ENCODE assay signal across 11 cellular contexts in the genomic region with DNA sequence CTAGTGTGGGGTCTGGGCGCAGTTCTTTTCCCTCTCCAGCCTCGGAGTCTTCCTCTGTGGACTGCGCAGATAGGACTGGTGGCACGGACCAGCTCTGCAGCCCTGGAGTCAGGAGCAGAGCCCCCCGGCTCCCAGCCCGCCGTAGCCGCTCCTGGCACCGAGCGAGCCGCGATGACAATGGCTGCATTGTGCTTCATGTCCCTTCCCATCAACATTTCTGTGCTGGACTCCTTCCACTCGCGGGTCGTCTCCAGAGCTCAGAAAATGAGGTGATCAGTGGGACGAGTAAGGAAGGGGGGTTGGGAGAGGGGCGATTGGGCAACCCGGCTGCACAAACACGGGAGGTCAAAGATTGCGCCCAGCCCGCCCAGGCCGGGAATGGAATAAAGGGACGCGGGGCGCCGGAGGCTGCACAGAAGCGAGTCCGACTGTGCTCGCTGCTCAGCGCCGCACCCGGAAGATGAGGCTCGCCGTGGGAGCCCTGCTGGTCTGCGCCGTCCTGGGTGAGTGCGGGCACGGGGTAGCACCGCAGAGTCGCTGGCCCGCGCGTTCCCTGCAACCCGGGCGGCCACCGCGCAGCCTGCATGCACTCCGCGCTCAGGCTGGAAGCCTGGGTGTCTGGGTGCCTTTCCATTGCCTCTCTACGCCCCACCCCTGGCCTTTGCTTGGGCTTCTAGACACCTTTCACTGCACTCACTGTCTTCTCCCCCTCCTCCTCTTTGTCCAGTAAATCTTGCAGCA. TPM values are rescaled to one million over a fixed set of nuclear protein-coding genes. Genes with fewer than 3 reads are reported as not detected.
A peak's percentile ranks its signal among the peaks of the same experiment; 100 is the strongest.
DNase-seq lines count a peak whose midpoint lies in the region; ATAC-seq, FAIRE-seq and TF ChIP-seq lines count a peak whose summit lies in the region.
"Had no signal": no experiment of that assay in that cellular context is flagged by ENCODE, and none has a peak within 500 bp of the region (broad histone marks: within the 10 kb centered on the region; RNA-seq: fewer than 3 reads in every experiment).

TF (plus strand) TSS at position 413 of the 741 bp plus-strand sequence; CDS start at position 461, 48 bp downstream.

- no peak within 1 kb of the TSS for H3K4me3 ChIP-seq in endothelial cell of umbilical vein (replicated peaks in 1 of 3; ENCODE audit: insufficient read depth in 1 of 3, low read depth in 1 of 3, low read length in 3 of 3)
- peak within 1 kb of the TSS; percentile 70 to 90 (median 85) for H3K4me3 ChIP-seq in liver (ENCODE audit: low read depth in 1 of 3, low read length in 3 of 3)
- H3K4me3 ChIP-seq: SJSA1 had no signal

- peak; percentile 31 to 66 for TF ChIP-seq RAD21 in liver (IDR thresholded peaks at IDR 0.05)

- no peaks in the 10 kb centered on the region for H3K79me2 ChIP-seq in endothelial cell of umbilical vein (ENCODE audit: control insufficient read depth, insufficient read depth, low read length)

- no TSS peak for BruUV-seq in endothelial cell of umbilical vein (replicated peaks; lab: Mats Ljungman, UMichigan)

- H2AFZ ChIP-seq in endothelial cell of umbilical vein (ENCODE audit: low read depth, low read length), result no peak within 1 kb of the TSS

- H3K27me3 ChIP-seq in endothelial cell of umbilical vein (ENCODE audit: control insufficient read depth in 2 of 2, insufficient read depth in 2 of 2, low read length in 2 of 2) (peaks cover 17 to 27% of the 10 kb centered on the region in 2 experiments), liver (ENCODE audit: control insufficient read depth in 4 of 4, insufficient read depth in 4 of 4, low read length in 3 of 4) (no peaks in the 10 kb centered on the region)

- 6% methylated on average over 50 of the region's 50 CpGs for WGBS in liver

- H3K9me3 ChIP-seq in endothelial cell of umbilical vein (replicated peaks; ENCODE audit: control insufficient read depth, insufficient read depth, low read length) (no peaks in the 10 kb centered on the region), liver (ENCODE audit: control insufficient read depth in 4 of 4, low read length in 3 of 4) (no peaks in the 10 kb centered on the region), T-helper 17 cell (ENCODE audit: control insufficient read depth, low read length, poor library complexity, severe bottlenecking) (no peaks in the 10 kb centered on the region)
- H3K9me3 ChIP-seq: SJSA1 had no signal

- no peak within 1 kb of the TSS for H3K4me2 ChIP-seq in endothelial cell of umbilical vein (ENCODE audit: insufficient read depth, low read length)

- DNase-seq in Right ventricle myocardium inferior (ENCODE audit: missing footprints) (no peak), cardiac septum (ENCODE audit: low spot score) (no peak), endothelial cell of umbilical vein (ENCODE audit: low read depth, low spot score) (no peak), dedifferentiated amniotic fluid mesenchymal stem cell (ENCODE audit: extremely low spot score) (no peak), T-helper 17 cell (no peak), SIG-M5 treated with dmso at 0.1 percent for 504 hours (lab: John Stamatoyannopoulos, UW; ENCODE audit: unreplicated experiment) (no peak)
- DNase-seq: activated CD4-positive, alpha-beta memory T cell treated with anti-CD3 and anti-CD28 coated beads, Interleukin-2, amount 10 ng/mL, durations not matched to agents 7 days and 5 days; NCI-H1694 had no signal

- H3K27ac ChIP-seq in endothelial cell of umbilical vein (ENCODE audit: insufficient read depth, low read depth, low read length) (no peak within 1 kb of the TSS), liver (ENCODE audit: low read depth in 1 of 2, low read length in 2 of 2) (peak within 1 kb of the TSS; percentile 77 to 84), temporal lobe (ENCODE audit: low read depth, low read length) (peak within 1 kb of the TSS; percentile 100)
- H3K27ac ChIP-seq: SJSA1 had no signal

- no peaks in the 10 kb centered on the region for H4K20me1 ChIP-seq in endothelial cell of umbilical vein (replicated peaks; ENCODE audit: control insufficient read depth, extremely low read depth, insufficient read depth, low read length)

- no peaks in the 10 kb centered on the region for H3K4me1 Mint-ChIP-seq in T-helper 17 cell
- H3K4me1 Mint-ChIP-seq: activated CD4-positive, alpha-beta memory T cell treated with anti-CD3 and anti-CD28 coated beads, Interleukin-2, amount 10 ng/mL, durations not matched to agents 7 days and 5 days had no signal

- intact Hi-C loops in Right ventricle myocardium inferior (cut with DNase I), result no loop called here
- intact Hi-C loops in cardiac septum (cut with DNase I), result no loop called here
- intact Hi-C loops in endothelial cell of umbilical vein (cut with micrococcal nuclease), result no loop called here

- H3K9me1 ChIP-seq in endothelial cell of umbilical vein (replicated peaks; ENCODE audit: control insufficient read depth, extremely low read depth, insufficient read depth, low read length), result no peaks in the 10 kb centered on the region

- H3K36me3 Mint-ChIP-seq in T-helper 17 cell (ENCODE audit: low read depth), result no peaks in the 10 kb centered on the region

- H3K4me3 Mint-ChIP-seq in T-helper 17 cell, result no peak within 1 kb of the TSS
- H3K4me3 Mint-ChIP-seq: activated CD4-positive, alpha-beta memory T cell treated with anti-CD3 and anti-CD28 coated beads, Interleukin-2, amount 10 ng/mL, durations not matched to agents 7 days and 5 days had no signal

- CTCF ChIA-PET in endothelial cell of umbilical vein (lab: Charles Lee), result interaction anchor here (1.1 kb wide), 2 partner anchors 16 to 22 kb away, joined by 3 read pairs; no protein-coding TSS in a partner anchor

- POLR2A ChIA-PET in endothelial cell of umbilical vein (lab: Charles Lee), result no interaction called here

- peaks cover 71% of the 10 kb centered on the region for H3K27me3 Mint-ChIP-seq in T-helper 17 cell

- no peak for TF ChIP-seq CTCF in endothelial cell of umbilical vein (IDR thresholded peaks at IDR 0.05; ENCODE audit: extremely low read depth in 1 of 2, insufficient read depth in 1 of 2, low read depth in 1 of 2, low read length in 2 of 2)
- no peak for TF ChIP-seq CTCF in liver (IDR thresholded peaks at IDR 0.05; ENCODE audit: low read depth, low read length, missing input control)

- no peak for FAIRE-seq in endothelial cell of umbilical vein (lab: Jason Lieb, UNC)

- H3K27ac Mint-ChIP-seq in T-helper 17 cell, result no peak within 1 kb of the TSS
- H3K27ac Mint-ChIP-seq: activated CD4-positive, alpha-beta memory T cell treated with anti-CD3 and anti-CD28 coated beads, Interleukin-2, amount 10 ng/mL, durations not matched to agents 7 days and 5 days had no signal

- H3K36me3 ChIP-seq in endothelial cell of umbilical vein (ENCODE audit: control insufficient read depth in 2 of 2, extremely low read depth in 1 of 2, insufficient read depth in 2 of 2, low read length in 2 of 2) (no peaks in the 10 kb centered on the region), liver (ENCODE audit: control insufficient read depth in 4 of 4, insufficient read depth in 3 of 4, low read depth in 1 of 4, low read length in 3 of 4) (peaks cover 2 to 18% (median 5%) of the 10 kb centered on the region in 4 donors)
- H3K36me3 ChIP-seq: SJSA1 had no signal

- H3K9ac ChIP-seq in endothelial cell of umbilical vein (replicated peaks; ENCODE audit: extremely low read depth, insufficient read depth, low read length) (no peak within 1 kb of the TSS), liver (ENCODE audit: low read depth in 1 of 2, low read length in 2 of 2) (peak within 1 kb of the TSS; percentile 58 to 92)

- TF ChIP-seq POLR2A in endothelial cell of umbilical vein (IDR thresholded peaks at IDR 0.05; ENCODE audit: low read depth, low read length), result no peak

- no peak for ATAC-seq in Right ventricle myocardium inferior
- no peak for ATAC-seq in T-helper 17 cell

- H3K4me1 ChIP-seq in endothelial cell of umbilical vein (ENCODE audit: control insufficient read depth, extremely low read depth, insufficient read depth, low read length), result no peaks in the 10 kb centered on the region
- peaks cover 15 to 79% (median 60%) of the 10 kb centered on the region in 4 donors for H3K4me1 ChIP-seq in liver (ENCODE audit: control insufficient read depth in 4 of 4, insufficient read depth in 4 of 4, low read length in 3 of 4)
- H3K4me1 ChIP-seq: SJSA1 had no signal

- dilution Hi-C loops in endothelial cell of umbilical vein (cut with MboI; ENCODE audit: extremely low pct_ligation_motif_present, low sequenced_read_pairs), result no loop called here

TF ChIP-seq in endothelial cell of umbilical vein, 7 proteins besides CTCF, POLR2A, EP300 and RAD21:
- TF ChIP-seq FOS (IDR thresholded peaks at IDR 0.05; ENCODE audit: borderline replicate concordance, insufficient read depth, low read length) (no peak), EZH2 (IDR thresholded peaks at IDR 0.05; ENCODE audit: borderline replicate concordance, low read depth, low read length, severe bottlenecking) (peak; percentile 38)
TF ChIP-seq in endothelial cell of umbilical vein: peak in this region for 1.

TF ChIP-seq in liver, 16 proteins besides CTCF, POLR2A, EP300 and RAD21 (continues in another document):
- peak; percentile 85 for TF ChIP-seq TAF1 (conservative IDR thresholded peaks at IDR 0.05)

RNA-seq across cellular contexts. Expression of gene TF, which starts in this region (rescaled TPM):
- total RNA-seq in Right ventricle myocardium inferior (15.7 TPM), cardiac septum (5.8 TPM), endothelial cell of umbilical vein (0.21 and 0.69 TPM in 2 replicates), liver (1,000 to 10,000 TPM; 5,845 to 6,687 TPM), temporal lobe (2.7 TPM), T-helper 17 cell (1 to 10 TPM in 1 of 2 donors, under 1 TPM in 1; 0.65 to 1.3 TPM)
- polyA plus RNA-seq in endothelial cell of umbilical vein (0.32 and 0.45 TPM in 2 replicates), liver (1,000 to 10,000 TPM; 5,045 to 9,659 TPM)
- polyA plus RNA-seq in endothelial cell of umbilical vein (2011; cell fraction: cytosol; rRNA removed), result 0.17 and 0.20 TPM in 2 replicates
- 3.3 and 5.1 TPM in 2 replicates for polyA plus RNA-seq in endothelial cell of umbilical vein (2011; cell fraction: nucleus; rRNA removed)
- 0.82 and 1.7 TPM in 2 replicates for polyA plus RNA-seq in endothelial cell of umbilical vein (2012)
- polyA minus RNA-seq in endothelial cell of umbilical vein, result 1.5 and 2.1 TPM in 2 replicates
- polyA minus RNA-seq in endothelial cell of umbilical vein (2011; cell fraction: cytosol; rRNA and poly(A)+ RNA removed), result not detected
- polyA minus RNA-seq in endothelial cell of umbilical vein (2011; cell fraction: nucleus; rRNA and poly(A)+ RNA removed), result 1.1 and 1.3 TPM in 2 replicates
- total RNA-seq: SJSA1 had no signal

Comparison
In these comparisons a context has a peak if more than half of its experiments do, and no peak if none do; other contexts are left out.
1. RNA of gene TF (total RNA-seq): 5,845 to 6,687 TPM in liver; 15.7 TPM in Right ventricle myocardium inferior (single experiment), 5.8 TPM in cardiac septum (single experiment), 2.7 TPM in temporal lobe (single experiment), 0.65 to 1.3 TPM in T-helper 17 cell and 0.21 to 0.69 TPM in endothelial cell of umbilical vein; every median in the first group is over 100 times any median in the second.
2. RNA of gene TF (polyA plus RNA-seq): 5,045 to 9,659 TPM in liver; 0.17 to 5.1 TPM in endothelial cell of umbilical vein; every median in the first group is over 100 times any median in the second.
3. H3K4me3 ChIP-seq: peak in liver (3 of 3); none in endothelial cell of umbilical vein (0 of 3).